ENCODE assay signal across 24 cellular contexts in the genomic region with DNA sequence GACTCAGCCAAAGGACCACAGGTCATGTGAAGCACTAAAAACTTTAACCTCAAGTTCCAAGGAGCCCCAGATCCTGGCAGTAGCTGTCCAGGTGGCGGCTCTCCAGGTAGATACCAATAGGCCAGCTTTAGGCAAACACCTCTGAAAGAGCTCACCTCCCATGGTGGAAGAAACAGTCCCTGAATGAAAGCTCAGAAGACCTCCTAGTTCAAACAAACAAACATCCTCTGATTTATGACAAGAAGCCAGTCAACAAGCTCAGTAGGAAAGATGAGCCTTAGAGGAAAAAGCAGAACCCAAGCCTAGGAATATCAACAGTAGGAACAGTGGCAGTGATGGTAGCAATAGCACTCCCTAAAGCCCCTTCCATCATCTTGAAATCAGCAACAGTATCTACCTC. TPM values are rescaled to one million over a fixed set of nuclear protein-coding genes. Genes with fewer than 3 reads are reported as not detected.
DNase-seq lines count a peak whose midpoint lies in the region; ATAC-seq and TF ChIP-seq lines count a peak whose summit lies in the region.
"Had no signal": no experiment of that assay in that cellular context is flagged by ENCODE, and none has a peak within 500 bp of the region (broad histone marks: within the 10 kb centered on the region; RNA-seq: fewer than 3 reads in every experiment).

No MANE protein-coding gene starts in this region.

- no peak overlapping the region for H3K4me3 ChIP-seq in ascending aorta
- no peak overlapping the region for H3K4me3 ChIP-seq in mesenchymal stem cell (ENCODE audit: insufficient read depth in 1 of 2, low read depth in 1 of 2, low read length in 2 of 2)
- H3K4me3 ChIP-seq in uterus = no peak overlapping the region
- H3K4me3 ChIP-seq: GM12878, K562 had no signal

- ATAC-seq in GM21390 (IDR thresholded peaks at IDR 0.05; ENCODE audit: unreplicated experiment) (no peak), GM19397 (IDR thresholded peaks at IDR 0.05; ENCODE audit: unreplicated experiment) (no peak)
- ATAC-seq: GM12878, HCT116, K562 had no signal

- H3K27ac ChIP-seq in ascending aorta (peak overlapping the region; percentile 78 to 94), mesenchymal stem cell (ENCODE audit: low read length, poor library complexity, severe bottlenecking) (no peak overlapping the region), uterus (peak overlapping the region; percentile 72 to 73)

- H3K23ac ChIP-seq in mesenchymal stem cell (ENCODE audit: low read length in 2 of 2) = no peak overlapping the region

- H2BK15ac ChIP-seq in mesenchymal stem cell (ENCODE audit: low read depth, poor library complexity, severe bottlenecking) = peak overlapping the region; percentile 65

- H2AFZ ChIP-seq in mesenchymal stem cell (ENCODE audit: low read depth, low read length) = no peak overlapping the region

- intact Hi-C loops in ascending aorta (cut with DNase I) (no loop called here), uterus (cut with DNase I; ENCODE audit: low total_unique reads) (loop anchor here (10.0 kb wide), 1 partner anchor 76 kb away; no protein-coding TSS in a partner anchor)

- TF ChIP-seq POLR2A in uterus (IDR thresholded peaks at IDR 0.05) = no peak

- H3K4ac ChIP-seq in mesenchymal stem cell (ENCODE audit: low read depth in 1 of 2, low read length in 2 of 2) = no peak overlapping the region

- POLR2A ChIA-PET in HEK293T (lab: Yijun Ruan, JAX) = interaction anchor here (1.3 kb wide), 1 partner anchor 17 kb away, joined by 3 read pairs; the partner anchor contains the start of gene ABTB2

- H3K4me2 ChIP-seq in mesenchymal stem cell (ENCODE audit: low read length, poor library complexity, severe bottlenecking) = no peak overlapping the region

- H2AK5ac ChIP-seq in mesenchymal stem cell (ENCODE audit: low read length, severe bottlenecking) = peak overlapping the region; percentile 57

- H3K79me1 ChIP-seq in mesenchymal stem cell (replicated peaks; ENCODE audit: low read length, poor library complexity, severe bottlenecking) = peaks cover 26% of the 10 kb centered on the region

- no peak overlapping the region for H2BK12ac ChIP-seq in mesenchymal stem cell (ENCODE audit: low read length in 2 of 2)

- H4K91ac ChIP-seq in mesenchymal stem cell (ENCODE audit: low read length) = no peak overlapping the region

- H3K18ac ChIP-seq in mesenchymal stem cell (ENCODE audit: low read depth in 1 of 2, low read length in 2 of 2) = no peak overlapping the region

- no peak overlapping the region for H2BK120ac ChIP-seq in mesenchymal stem cell (ENCODE audit: low read depth, low read length)

- H2BK5ac ChIP-seq in mesenchymal stem cell (ENCODE audit: low read depth, low read length, poor library complexity, severe bottlenecking) = no peak overlapping the region

- CTCF ChIA-PET in HEK293T (lab: Yijun Ruan, JAX) = interaction anchor here (1.7 kb wide), 1 partner anchor 167 kb away, joined by 4 read pairs; no protein-coding TSS in a partner anchor

- H3K9me3 ChIP-seq in ascending aorta (no peaks in the 10 kb centered on the region), mesenchymal stem cell (ENCODE audit: control insufficient read depth, low read length) (no peaks in the 10 kb centered on the region), uterus (no peaks in the 10 kb centered on the region)
- H3K9me3 ChIP-seq: BE2C had no signal

- WGBS in mesenchymal stem cell = 88% methylated on average over 1 of the region's 1 CpG

- no peak overlapping the region for H3K9ac ChIP-seq in mesenchymal stem cell (ENCODE audit: low read length)

- H3K4me1 ChIP-seq in ascending aorta (peaks cover 5 to 38% of the 10 kb centered on the region in 2 donors), mesenchymal stem cell (ENCODE audit: control insufficient read depth, insufficient read depth, low read depth, low read length) (peaks cover 30% of the 10 kb centered on the region), uterus (peaks cover 7 to 9% of the 10 kb centered on the region in 2 donors)
- H3K4me1 ChIP-seq: BE2C had no signal

- DNase-seq in HEK293T (ENCODE audit: extremely low spot score) (no peak), ascending aorta (ENCODE audit: low spot score in 2 of 2) (no peak), mesenchymal stem cell (no peak), uterus (no peak), NCI-H446 treated with DMSO at 0.1 percent for 48 hours (lab: John Stamatoyannopoulos, UW) (no peak), NCI-H1694 treated with DMSO at 0.1 percent for 48 hours (lab: John Stamatoyannopoulos, UW) (no peak)
- DNase-seq: ACHN; BE2C; C1 segment of cervical spinal cord; CD4-positive, CD25-positive, alpha-beta regulatory T cell; CD8-positive, alpha-beta memory T cell; COR-L47; DMS 273 treated with DMSO at 0.1 percent for 48 hours; DMS53; DND-41; EL; GOT3; H7; IMR-90 had no signal

- H3K27me3 ChIP-seq in ascending aorta (no peaks in the 10 kb centered on the region), mesenchymal stem cell (ENCODE audit: control insufficient read depth in 1 of 2, insufficient read depth in 1 of 2, low read length in 2 of 2) (no peaks in the 10 kb centered on the region), uterus (no peaks in the 10 kb centered on the region)
- H3K27me3 ChIP-seq: BE2C had no signal

- no peak overlapping the region for H3K14ac ChIP-seq in mesenchymal stem cell (ENCODE audit: low read length in 2 of 2)

- TF ChIP-seq CTCF in ascending aorta (IDR thresholded peaks at IDR 0.05) = no peak
- no peak for TF ChIP-seq CTCF in uterus (IDR thresholded peaks at IDR 0.05)

- H3K36me3 ChIP-seq in ascending aorta (no peaks in the 10 kb centered on the region), mesenchymal stem cell (ENCODE audit: control insufficient read depth in 1 of 2, insufficient read depth in 2 of 2, low read depth in 1 of 2, low read length in 2 of 2) (no peaks in the 10 kb centered on the region), uterus (no peaks in the 10 kb centered on the region)
- H3K36me3 ChIP-seq: BE2C had no signal

- H4K8ac ChIP-seq in mesenchymal stem cell (ENCODE audit: low read length) = no peak overlapping the region

TF ChIP-seq in HEK293T, 16 proteins besides CTCF, POLR2A, EP300 and RAD21:
- TF ChIP-seq ZNF384 (IDR thresholded peaks at IDR 0.05) (no peak), BHLHE40 (IDR thresholded peaks at IDR 0.05; ENCODE audit: borderline replicate concordance) (no peak), LEF1 (IDR thresholded peaks at IDR 0.05; ENCODE audit: borderline replicate concordance) (no peak), ELF4 (IDR thresholded peaks at IDR 0.05) (no peak), SUZ12 (IDR thresholded peaks at IDR 0.05) (no peak)
- TF ChIP-seq, protein P1, sequence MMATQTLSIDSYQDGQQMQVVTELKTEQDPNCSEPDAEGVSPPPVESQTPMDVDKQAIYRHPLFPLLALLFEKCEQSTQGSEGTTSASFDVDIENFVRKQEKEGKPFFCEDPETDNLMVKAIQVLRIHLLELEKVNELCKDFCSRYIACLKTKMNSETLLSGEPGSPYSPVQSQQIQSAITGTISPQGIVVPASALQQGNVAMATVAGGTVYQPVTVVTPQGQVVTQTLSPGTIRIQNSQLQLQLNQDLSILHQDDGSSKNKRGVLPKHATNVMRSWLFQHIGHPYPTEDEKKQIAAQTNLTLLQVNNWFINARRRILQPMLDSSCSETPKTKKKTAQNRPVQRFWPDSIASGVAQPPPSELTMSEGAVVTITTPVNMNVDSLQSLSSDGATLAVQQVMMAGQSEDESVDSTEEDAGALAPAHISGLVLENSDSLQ (IDR thresholded peaks at IDR 0.05) = peak; percentile 20; the same call in 1 of the 2 replicates

RNA-seq across cellular contexts. Expression of gene ABTB2, which starts 17.2 kb away (rescaled TPM):
- total RNA-seq in ascending aorta = 7.9 TPM
- 0.39 TPM for polyA plus RNA-seq in mesenchymal stem cell (2013, experiment 1 of 2)
- polyA plus RNA-seq in mesenchymal stem cell (2013, experiment 2 of 2) = 0.41 TPM
- 1 to 10 TPM; 2.9 to 8.2 (median 6.6) TPM for total RNA-seq in uterus
